In genomic region chr2:189440947-189441708, GRCh38 we compare ENCODE assay signal across 1 cellular context.
A peak's percentile ranks its signal among the peaks of the same experiment; 100 is the strongest.
TF ChIP-seq lines count a peak whose summit lies in the region.

TSS of gene WDR75 (plus strand) at chr2:189441474. CDS start at chr2:189441493, 19 bp downstream.

TF ChIP-seq in K562, 482 proteins besides CTCF, POLR2A, EP300 and RAD21 (continued from another document and continues in another):
- TF ChIP-seq XRCC5 (IDR thresholded peaks at IDR 0.05; ENCODE audit: low read depth, low read length) = no peak
- no peak for TF ChIP-seq ZNF518B (CRISPR knock-in tag; IDR thresholded peaks at IDR 0.05)
- TF ChIP-seq MAX (CRISPR knock-in tag; IDR thresholded peaks at IDR 0.05) = peak; percentile 69
- TF ChIP-seq HEY1 (CRISPR knock-in tag; IDR thresholded peaks at IDR 0.05; ENCODE audit: borderline replicate concordance) = no peak
- TF ChIP-seq HES1 (IDR thresholded peaks at IDR 0.05; ENCODE audit: low read depth) = no peak
- TF ChIP-seq ADNP (tag; IDR thresholded peaks at IDR 0.05) = no peak
- TF ChIP-seq MEF2A (IDR thresholded peaks at IDR 0.05; ENCODE audit: control insufficient read depth, low read depth, low read length) = no peak
- peak; percentile 79 for TF ChIP-seq MYC (IDR thresholded peaks at IDR 0.05; ENCODE audit: low read depth, low read length)
- TF ChIP-seq MYC (CRISPR knock-in tag; IDR thresholded peaks at IDR 0.05; ENCODE audit: borderline replicate concordance, low read depth) = no peak
- TF ChIP-seq GTF2F1 (IDR thresholded peaks at IDR 0.05; ENCODE audit: low read depth, low read length) = no peak; the same call in 1 of the 2 replicates
- no peak for TF ChIP-seq FOS (IDR thresholded peaks at IDR 0.05; ENCODE audit: extremely low read depth, insufficient read length)
- TF ChIP-seq ATF7 (IDR thresholded peaks at IDR 0.05) = peak; percentile 71
- TF ChIP-seq SMARCE1 (IDR thresholded peaks at IDR 0.05) = no peak
- no peak for TF ChIP-seq ZKSCAN3 (CRISPR knock-in tag; IDR thresholded peaks at IDR 0.05)
- TF ChIP-seq MLLT1 (IDR thresholded peaks at IDR 0.05) = no peak; a peak in 1 of 4 replicates
- TF ChIP-seq MGA (IDR thresholded peaks at IDR 0.05) = no peak; the same call in 1 of the 2 replicates
- no peak for TF ChIP-seq RBM22 (IDR thresholded peaks at IDR 0.05; ENCODE audit: low read depth, low read length, poor library complexity, severe bottlenecking)
- TF ChIP-seq ZFX (CRISPR knock-in tag; IDR thresholded peaks at IDR 0.05) = peak; percentile 88
- TF ChIP-seq ZNF212 (CRISPR knock-in tag; IDR thresholded peaks at IDR 0.05) = no peak
- no peak for TF ChIP-seq ZNF740 (CRISPR knock-in tag; IDR thresholded peaks at IDR 0.05)
- peak in 1 of 2 experiments; percentile 44; a peak in 1 of 4 replicates for TF ChIP-seq ZNF740 (tag; IDR thresholded peaks at IDR 0.05)
- TF ChIP-seq NRF1 (conservative IDR thresholded peaks at IDR 0.05 in 1 of 2, IDR thresholded peaks at IDR 0.05 in 1 of 2) = peak; percentile 35 to 53; a peak in 3 of 4 replicates
- TF ChIP-seq RNF2 (IDR thresholded peaks at IDR 0.05) = no peak; the same call in 1 of the 2 replicates
- TF ChIP-seq SNRNP70 (optimal IDR thresholded peaks at IDR 0.05; ENCODE audit: low read depth, low read length) = no peak
- TF ChIP-seq PHTF2 (CRISPR knock-in tag; IDR thresholded peaks at IDR 0.05) = no peak
- TF ChIP-seq SPI1 (IDR thresholded peaks at IDR 0.05; ENCODE audit: borderline replicate concordance, low read depth, low read length) = no peak
- TF ChIP-seq NKRF (IDR thresholded peaks at IDR 0.05; ENCODE audit: borderline replicate concordance) = peak; percentile 85
- TF ChIP-seq EZH2 (IDR thresholded peaks at IDR 0.05; ENCODE audit: borderline replicate concordance, low read depth, low read length) = no peak
- no peak for TF ChIP-seq RFX1 (IDR thresholded peaks at IDR 0.05)
- no peak for TF ChIP-seq RCOR1 (IDR thresholded peaks at IDR 0.05; ENCODE audit: borderline replicate concordance in 1 of 2, low read depth in 2 of 2, low read length in 2 of 2)
- TF ChIP-seq TEAD4 (IDR thresholded peaks at IDR 0.05; ENCODE audit: low read length) = peak; percentile 40
- TF ChIP-seq TEAD4 (CRISPR knock-in tag; IDR thresholded peaks at IDR 0.05; ENCODE audit: borderline replicate concordance) = no peak
- TF ChIP-seq RBFOX2 (IDR thresholded peaks at IDR 0.05; ENCODE audit: low read depth, low read length) = peak; percentile 96
- no peak for TF ChIP-seq CEBPZ (IDR thresholded peaks at IDR 0.05; ENCODE audit: borderline replicate concordance, low read depth, low read length)
- peak; percentile 95 for TF ChIP-seq POLR2G (IDR thresholded peaks at IDR 0.05; ENCODE audit: low read depth, low read length)
